Comparison of ENCODE assay signal across 1 cellular context in the genomic region with DNA sequence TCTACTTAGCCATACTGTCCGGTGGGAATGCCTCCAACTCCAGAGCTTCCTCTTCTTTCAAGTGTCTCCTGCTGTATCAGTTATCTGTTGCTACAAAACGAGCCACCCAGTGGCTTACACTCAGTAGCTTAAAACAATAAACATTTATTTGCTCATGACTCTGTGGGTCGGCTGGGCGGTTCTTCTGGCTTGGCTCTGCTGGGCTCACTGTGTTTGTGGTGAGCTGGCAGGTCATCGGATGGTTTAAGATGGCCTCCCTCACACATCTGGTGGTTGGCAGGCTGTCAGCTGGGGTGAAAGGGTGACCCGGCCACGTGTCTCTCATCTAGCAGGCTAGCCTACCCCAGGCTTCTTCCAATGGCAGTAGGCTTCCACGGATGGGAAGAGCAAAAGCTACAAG.
A peak's percentile ranks its signal among the peaks of the same experiment; 100 is the strongest.
TF ChIP-seq lines count a peak whose summit lies in the region.

No MANE protein-coding gene starts in this region.

TF ChIP-seq in HEK293, 187 proteins besides CTCF, POLR2A, EP300 and RAD21 (continued from another document):
- TF ChIP-seq, protein P1, sequence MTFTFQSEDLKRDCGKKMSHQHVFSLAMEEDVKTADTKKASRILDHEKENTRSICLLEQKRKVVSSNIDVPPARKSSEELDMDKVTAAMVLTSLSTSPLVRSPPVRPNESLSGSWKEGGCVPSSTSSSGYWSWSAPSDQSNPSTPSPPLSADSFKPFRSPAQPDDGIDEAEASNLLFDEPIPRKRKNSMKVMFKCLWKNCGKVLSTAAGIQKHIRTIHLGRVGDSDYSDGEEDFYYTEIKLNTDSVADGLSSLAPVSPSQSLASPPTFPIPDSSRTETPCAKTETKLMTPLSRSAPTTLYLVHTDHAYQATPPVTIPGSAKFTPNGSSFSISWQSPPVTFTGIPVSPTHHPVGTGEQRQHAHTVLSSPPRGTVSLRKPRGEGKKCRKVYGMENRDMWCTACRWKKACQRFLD (tag by site-specific recombination; IDR thresholded peaks at IDR 0.05), result no peak
- TF ChIP-seq KLF8 (tag by site-specific recombination; IDR thresholded peaks at IDR 0.05) (no peak), ELK4 (IDR thresholded peaks at IDR 0.05; ENCODE audit: borderline replicate concordance, low read depth, low read length) (no peak), ZNF510 (tag by site-specific recombination; IDR thresholded peaks at IDR 0.05; ENCODE audit: insufficient replicate concordance) (no peak), ZNF133 (tag by site-specific recombination; IDR thresholded peaks at IDR 0.05) (no peak), ZNF132 (tag by site-specific recombination; IDR thresholded peaks at IDR 0.05; ENCODE audit: borderline replicate concordance) (no peak), ZBTB8A (tag by site-specific recombination; IDR thresholded peaks at IDR 0.05) (no peak), GLIS1 (tag by site-specific recombination; IDR thresholded peaks at IDR 0.05) (peak; percentile 19; the same call in 1 of the 2 replicates), ZNF654 (tag by site-specific recombination; IDR thresholded peaks at IDR 0.05; ENCODE audit: low read depth) (no peak), ZBTB21 (tag by site-specific recombination; IDR thresholded peaks at IDR 0.05) (no peak), ZSCAN18 (tag by site-specific recombination; IDR thresholded peaks at IDR 0.05) (no peak), ZNF48 (tag by site-specific recombination; IDR thresholded peaks at IDR 0.05) (no peak), RBAK (tag by site-specific recombination; IDR thresholded peaks at IDR 0.05) (no peak), SP3 (tag by site-specific recombination; IDR thresholded peaks at IDR 0.05) (no peak), ZNF837 (tag by site-specific recombination; IDR thresholded peaks at IDR 0.05) (no peak), ZNF639 (tag by site-specific recombination; IDR thresholded peaks at IDR 0.05) (no peak), OSR2 (tag by site-specific recombination; IDR thresholded peaks at IDR 0.05) (peak; percentile 90), SALL2 (tag by site-specific recombination; IDR thresholded peaks at IDR 0.05; ENCODE audit: borderline replicate concordance) (no peak), ZNF239 (tag by site-specific recombination; IDR thresholded peaks at IDR 0.05) (no peak)
- TF ChIP-seq, protein P2, sequence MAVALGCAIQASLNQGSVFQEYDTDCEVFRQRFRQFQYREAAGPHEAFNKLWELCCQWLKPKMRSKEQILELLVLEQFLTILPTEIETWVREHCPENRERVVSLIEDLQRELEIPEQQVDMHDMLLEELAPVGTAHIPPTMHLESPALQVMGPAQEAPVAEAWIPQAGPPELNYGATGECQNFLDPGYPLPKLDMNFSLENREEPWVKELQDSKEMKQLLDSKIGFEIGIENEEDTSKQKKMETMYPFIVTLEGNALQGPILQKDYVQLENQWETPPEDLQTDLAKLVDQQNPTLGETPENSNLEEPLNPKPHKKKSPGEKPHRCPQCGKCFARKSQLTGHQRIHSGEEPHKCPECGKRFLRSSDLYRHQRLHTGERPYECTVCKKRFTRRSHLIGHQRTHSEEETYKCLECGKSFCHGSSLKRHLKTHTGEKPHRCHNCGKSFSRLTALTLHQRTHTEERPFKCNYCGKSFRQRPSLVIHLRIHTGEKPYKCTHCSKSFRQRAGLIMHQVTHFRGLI (tag by site-specific recombination; IDR thresholded peaks at IDR 0.05), result peak; percentile 64; the same call in 1 of the 2 replicates
